ENCODE assay signal across 9 cellular contexts in the genomic region with DNA sequence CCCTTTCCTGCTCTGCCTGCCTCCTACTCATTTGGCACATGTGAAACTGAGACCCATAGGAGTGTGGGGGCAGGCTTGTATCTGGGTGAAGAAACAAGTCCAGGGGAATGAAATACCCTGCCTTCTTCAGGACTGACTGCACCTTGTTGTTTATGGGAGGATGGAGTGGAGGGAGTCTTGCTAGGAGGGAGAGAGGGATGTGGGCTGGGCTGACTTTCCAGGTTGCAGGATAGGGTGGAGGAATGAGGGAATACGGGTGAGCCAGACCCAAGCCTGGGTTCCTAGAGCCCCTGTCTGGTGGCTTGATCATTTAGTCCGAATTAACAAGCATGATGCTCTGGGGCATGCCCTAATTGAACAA. TPM values are rescaled to one million over a fixed set of nuclear protein-coding genes. Genes with fewer than 3 reads are reported as not detected.
DNase-seq lines count a peak whose midpoint lies in the region; FAIRE-seq and TF ChIP-seq lines count a peak whose summit lies in the region.
"Had no signal": no experiment of that assay in that cellular context is flagged by ENCODE, and none has a peak within 500 bp of the region (broad histone marks: within the 10 kb centered on the region; RNA-seq: fewer than 3 reads in every experiment).

No MANE protein-coding gene starts in this region.

- CTCF ChIA-PET in endothelial cell of umbilical vein (lab: Charles Lee) = interaction anchor here (0.7 to 8.6 kb wide), 5 partner anchors 9 to 114 kb away, joined by 3 to 161 read pairs (median 9); no protein-coding TSS in a partner anchor

- no TSS peak for BruUV-seq in endothelial cell of umbilical vein (replicated peaks; lab: Mats Ljungman, UMichigan)

- H4K20me1 ChIP-seq in endothelial cell of umbilical vein (replicated peaks; ENCODE audit: control insufficient read depth, extremely low read depth, insufficient read depth, low read length) = no peaks in the 10 kb centered on the region

- H3K9me1 ChIP-seq in endothelial cell of umbilical vein (replicated peaks; ENCODE audit: control insufficient read depth, extremely low read depth, insufficient read depth, low read length) = no peaks in the 10 kb centered on the region

- H3K4me1 ChIP-seq in NT2/D1 (ENCODE audit: insufficient read depth, insufficient read length) = peaks cover 36% of the 10 kb centered on the region
- H3K4me1 ChIP-seq in endothelial cell of umbilical vein (ENCODE audit: control insufficient read depth, extremely low read depth, insufficient read depth, low read length) = peaks cover 29% of the 10 kb centered on the region

- no peak for TF ChIP-seq CTCF in endothelial cell of umbilical vein (IDR thresholded peaks at IDR 0.05; ENCODE audit: extremely low read depth in 1 of 2, insufficient read depth in 1 of 2, low read depth in 1 of 2, low read length in 2 of 2)

- POLR2A ChIA-PET in endothelial cell of umbilical vein (lab: Charles Lee) = interaction anchor here (0.7 kb wide), 1 partner anchor 189 kb away, joined by 4 read pairs; the partner anchor contains the start of gene ECSCR

- H3K4me3 ChIP-seq in NT2/D1 (ENCODE audit: insufficient read length, low read depth) = peak overlapping the region; percentile 9
- H3K4me3 ChIP-seq in endothelial cell of umbilical vein (replicated peaks in 1 of 3; ENCODE audit: insufficient read depth in 1 of 3, low read depth in 1 of 3, low read length in 3 of 3) = no peak overlapping the region

- H3K9ac ChIP-seq in NT2/D1 (ENCODE audit: insufficient read length, low read depth) (peak overlapping the region; percentile 42), endothelial cell of umbilical vein (replicated peaks; ENCODE audit: extremely low read depth, insufficient read depth, low read length) (no peak overlapping the region)

- H3K27me3 ChIP-seq in NT2/D1 (ENCODE audit: insufficient read depth, insufficient read length) = peaks cover 5% of the 10 kb centered on the region
- peaks cover 9 to 24% of the 10 kb centered on the region in 2 experiments for H3K27me3 ChIP-seq in endothelial cell of umbilical vein (ENCODE audit: control insufficient read depth in 2 of 2, insufficient read depth in 2 of 2, low read length in 2 of 2)

- H3K27ac ChIP-seq in endothelial cell of umbilical vein (ENCODE audit: insufficient read depth, low read depth, low read length) = no peak overlapping the region

- H3K4me2 ChIP-seq in endothelial cell of umbilical vein (ENCODE audit: insufficient read depth, low read length) = no peak overlapping the region

- peak; percentile 40 for FAIRE-seq in endothelial cell of umbilical vein (lab: Jason Lieb, UNC)
- FAIRE-seq: endometrium had no signal

- no peak overlapping the region for H2AFZ ChIP-seq in endothelial cell of umbilical vein (ENCODE audit: low read depth, low read length)

- no peaks in the 10 kb centered on the region for H3K79me2 ChIP-seq in endothelial cell of umbilical vein (ENCODE audit: control insufficient read depth, insufficient read depth, low read length)

- H3K9me3 ChIP-seq in NT2/D1 (ENCODE audit: insufficient read depth, low read length) = no peaks in the 10 kb centered on the region
- no peaks in the 10 kb centered on the region for H3K9me3 ChIP-seq in endothelial cell of umbilical vein (replicated peaks; ENCODE audit: control insufficient read depth, insufficient read depth, low read length)

- intact Hi-C loops in endothelial cell of umbilical vein (cut with micrococcal nuclease) = no loop called here
- intact Hi-C loops in posterior vena cava (cut with DNase I) = loop anchor here in 1 of 2 donors (2.0 to 5.0 kb wide), 2 partner anchors 15 to 96 kb away; no protein-coding TSS in a partner anchor

- DNase-seq in DMS 273 (lab: John Stamatoyannopoulos, UW; ENCODE audit: unreplicated experiment) (peak; percentile 82), NT2/D1 (ENCODE audit: low read depth, low spot score) (no peak), endothelial cell of umbilical vein (ENCODE audit: low read depth, low spot score) (no peak), posterior vena cava (ENCODE audit: low spot score) (peak; percentile 7), NCI-H2029 treated with DMSO at 0.1 percent for 48 hours (lab: John Stamatoyannopoulos, UW) (no peak), NCI-H2171 treated with DMSO at 0.1 percent for 48 hours (lab: John Stamatoyannopoulos, UW) (no peak), NCI-H2029 (lab: John Stamatoyannopoulos, UW) (no peak)
- DNase-seq in activated CD4-positive, CD25-positive, alpha-beta regulatory T cell (lab: John Stamatoyannopoulos, UW) = no peak

- dilution Hi-C loops in endothelial cell of umbilical vein (cut with MboI; ENCODE audit: extremely low pct_ligation_motif_present, low sequenced_read_pairs) = no loop called here

- H3K36me3 ChIP-seq in NT2/D1 (ENCODE audit: insufficient read depth, insufficient read length, low read length) = peaks cover 11% of the 10 kb centered on the region
- H3K36me3 ChIP-seq in endothelial cell of umbilical vein (ENCODE audit: control insufficient read depth in 2 of 2, extremely low read depth in 1 of 2, insufficient read depth in 2 of 2, low read length in 2 of 2) = no peaks in the 10 kb centered on the region

- TF ChIP-seq POLR2A in endothelial cell of umbilical vein (IDR thresholded peaks at IDR 0.05; ENCODE audit: low read depth, low read length) = no peak

TF ChIP-seq in endothelial cell of umbilical vein, 7 proteins besides CTCF, POLR2A, EP300 and RAD21:
- TF ChIP-seq JUN (IDR thresholded peaks at IDR 0.05; ENCODE audit: borderline replicate concordance, insufficient read depth, insufficient read length, low read depth) (no peak), GATA2 (IDR thresholded peaks at IDR 0.05; ENCODE audit: insufficient read depth, insufficient read length, low read depth, low read length) (no peak), MYC (IDR thresholded peaks at IDR 0.05; ENCODE audit: low read depth, low read length) (no peak), FOS (IDR thresholded peaks at IDR 0.05; ENCODE audit: borderline replicate concordance, insufficient read depth, low read length) (no peak), EZH2 (IDR thresholded peaks at IDR 0.05; ENCODE audit: borderline replicate concordance, low read depth, low read length, severe bottlenecking) (no peak), POLR2AphosphoS5 (IDR thresholded peaks at IDR 0.05; ENCODE audit: insufficient read depth, low read depth, low read length) (no peak)
- TF ChIP-seq, protein P1, sequence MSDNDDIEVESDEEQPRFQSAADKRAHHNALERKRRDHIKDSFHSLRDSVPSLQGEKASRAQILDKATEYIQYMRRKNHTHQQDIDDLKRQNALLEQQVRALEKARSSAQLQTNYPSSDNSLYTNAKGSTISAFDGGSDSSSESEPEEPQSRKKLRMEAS (IDR thresholded peaks at IDR 0.05; ENCODE audit: insufficient read depth, insufficient read length) = no peak
TF ChIP-seq in endothelial cell of umbilical vein: peak in this region for 0.

RNA-seq across cellular contexts. Expression of gene CXXC5, which starts 3.3 kb away (rescaled TPM):
- total RNA-seq in endothelial cell of umbilical vein (2.7 and 5.9 TPM in 2 replicates), posterior vena cava (10 to 100 TPM; 48.9 to 49.1 TPM)
- polyA plus RNA-seq in endothelial cell of umbilical vein = 5.5 and 8.2 TPM in 2 replicates
- polyA plus RNA-seq in endothelial cell of umbilical vein (2011; cell fraction: cytosol; rRNA removed) = 3.5 and 5.5 TPM in 2 replicates
- 2.2 and 3.2 TPM in 2 replicates for polyA plus RNA-seq in endothelial cell of umbilical vein (2011; cell fraction: nucleus; rRNA removed)
- polyA plus RNA-seq in endothelial cell of umbilical vein (2012) = 0.82 and 0.90 TPM in 2 replicates
- 4.7 and 6.7 TPM in 2 replicates for polyA minus RNA-seq in endothelial cell of umbilical vein
- 24.9 TPM for polyA minus RNA-seq in endothelial cell of umbilical vein (2011; cell fraction: cytosol; rRNA and poly(A)+ RNA removed)
- 1.1 and 1.8 TPM in 2 replicates for polyA minus RNA-seq in endothelial cell of umbilical vein (2011; cell fraction: nucleus; rRNA and poly(A)+ RNA removed)

Comparison
In these comparisons a context has a peak if more than half of its experiments do, and no peak if none do; other contexts are left out.
1. DNase-seq: peak in DMS 273 (single experiment) and posterior vena cava (single experiment); none in NT2/D1 (single experiment), endothelial cell of umbilical vein (single experiment), NCI-H2029 treated with DMSO at 0.1 percent for 48 hours (single experiment), NCI-H2171 treated with DMSO at 0.1 percent for 48 hours (single experiment), NCI-H2029 (single experiment) and activated CD4-positive, CD25-positive, alpha-beta regulatory T cell (0 of 4).